ENCODE assay signal across 1 cellular context in the genomic region with DNA sequence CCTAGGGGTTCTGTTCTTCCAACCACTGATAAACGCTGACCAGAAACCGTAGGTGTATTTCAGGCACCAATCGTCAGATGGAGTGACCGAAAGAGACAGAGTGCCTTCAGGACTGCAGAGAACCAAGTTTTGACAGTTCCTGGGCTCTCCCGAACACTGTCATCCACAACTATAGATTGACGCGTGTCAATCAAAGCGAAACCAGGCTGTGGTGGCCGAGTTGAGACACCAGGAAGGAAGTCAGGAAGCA.
TF ChIP-seq lines count a peak whose summit lies in the region.

No MANE protein-coding gene starts in this region.

TF ChIP-seq in HepG2, 621 proteins besides CTCF, POLR2A, EP300 and RAD21 (continued from another document and continues in another):
- no peak for TF ChIP-seq AHDC1 (CRISPR knock-in tag; IDR thresholded peaks at IDR 0.05; ENCODE audit: borderline replicate concordance)
- no peak for TF ChIP-seq FOXK1 (CRISPR knock-in tag; IDR thresholded peaks at IDR 0.05; ENCODE audit: borderline replicate concordance, low read depth)
- TF ChIP-seq PAX8 (CRISPR knock-in tag; IDR thresholded peaks at IDR 0.05; ENCODE audit: borderline replicate concordance), result 0 out of 2 replicates have a peak, but pooled peaks have one; percentile 3
- TF ChIP-seq, protein P1, sequence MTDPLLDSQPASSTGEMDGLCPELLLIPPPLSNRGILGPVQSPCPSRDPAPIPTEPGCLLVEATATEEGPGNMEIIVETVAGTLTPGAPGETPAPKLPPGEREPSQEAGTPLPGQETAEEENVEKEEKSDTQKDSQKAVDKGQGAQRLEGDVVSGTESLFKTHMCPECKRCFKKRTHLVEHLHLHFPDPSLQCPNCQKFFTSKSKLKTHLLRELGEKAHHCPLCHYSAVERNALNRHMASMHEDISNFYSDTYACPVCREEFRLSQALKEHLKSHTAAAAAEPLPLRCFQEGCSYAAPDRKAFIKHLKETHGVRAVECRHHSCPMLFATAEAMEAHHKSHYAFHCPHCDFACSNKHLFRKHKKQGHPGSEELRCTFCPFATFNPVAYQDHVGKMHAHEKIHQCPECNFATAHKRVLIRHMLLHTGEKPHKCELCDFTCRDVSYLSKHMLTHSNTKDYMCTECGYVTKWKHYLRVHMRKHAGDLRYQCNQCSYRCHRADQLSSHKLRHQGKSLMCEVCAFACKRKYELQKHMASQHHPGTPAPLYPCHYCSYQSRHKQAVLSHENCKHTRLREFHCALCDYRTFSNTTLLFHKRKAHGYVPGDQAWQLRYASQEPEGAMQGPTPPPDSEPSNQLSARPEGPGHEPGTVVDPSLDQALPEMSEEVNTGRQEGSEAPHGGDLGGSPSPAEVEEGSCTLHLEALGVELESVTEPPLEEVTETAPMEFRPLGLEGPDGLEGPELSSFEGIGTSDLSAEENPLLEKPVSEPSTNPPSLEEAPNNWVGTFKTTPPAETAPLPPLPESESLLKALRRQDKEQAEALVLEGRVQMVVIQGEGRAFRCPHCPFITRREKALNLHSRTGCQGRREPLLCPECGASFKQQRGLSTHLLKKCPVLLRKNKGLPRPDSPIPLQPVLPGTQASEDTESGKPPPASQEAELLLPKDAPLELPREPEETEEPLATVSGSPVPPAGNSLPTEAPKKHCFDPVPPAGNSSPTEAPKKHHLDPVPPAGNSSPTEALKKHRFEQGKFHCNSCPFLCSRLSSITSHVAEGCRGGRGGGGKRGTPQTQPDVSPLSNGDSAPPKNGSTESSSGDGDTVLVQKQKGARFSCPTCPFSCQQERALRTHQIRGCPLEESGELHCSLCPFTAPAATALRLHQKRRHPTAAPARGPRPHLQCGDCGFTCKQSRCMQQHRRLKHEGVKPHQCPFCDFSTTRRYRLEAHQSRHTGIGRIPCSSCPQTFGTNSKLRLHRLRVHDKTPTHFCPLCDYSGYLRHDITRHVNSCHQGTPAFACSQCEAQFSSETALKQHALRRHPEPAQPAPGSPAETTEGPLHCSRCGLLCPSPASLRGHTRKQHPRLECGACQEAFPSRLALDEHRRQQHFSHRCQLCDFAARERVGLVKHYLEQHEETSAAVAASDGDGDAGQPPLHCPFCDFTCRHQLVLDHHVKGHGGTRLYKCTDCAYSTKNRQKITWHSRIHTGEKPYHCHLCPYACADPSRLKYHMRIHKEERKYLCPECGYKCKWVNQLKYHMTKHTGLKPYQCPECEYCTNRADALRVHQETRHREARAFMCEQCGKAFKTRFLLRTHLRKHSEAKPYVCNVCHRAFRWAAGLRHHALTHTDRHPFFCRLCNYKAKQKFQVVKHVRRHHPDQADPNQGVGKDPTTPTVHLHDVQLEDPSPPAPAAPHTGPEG (CRISPR knock-in tag; IDR thresholded peaks at IDR 0.05), result no peak
- no peak for TF ChIP-seq ATF5 (CRISPR knock-in tag; IDR thresholded peaks at IDR 0.05; ENCODE audit: low read depth)
- TF ChIP-seq, protein P2, sequence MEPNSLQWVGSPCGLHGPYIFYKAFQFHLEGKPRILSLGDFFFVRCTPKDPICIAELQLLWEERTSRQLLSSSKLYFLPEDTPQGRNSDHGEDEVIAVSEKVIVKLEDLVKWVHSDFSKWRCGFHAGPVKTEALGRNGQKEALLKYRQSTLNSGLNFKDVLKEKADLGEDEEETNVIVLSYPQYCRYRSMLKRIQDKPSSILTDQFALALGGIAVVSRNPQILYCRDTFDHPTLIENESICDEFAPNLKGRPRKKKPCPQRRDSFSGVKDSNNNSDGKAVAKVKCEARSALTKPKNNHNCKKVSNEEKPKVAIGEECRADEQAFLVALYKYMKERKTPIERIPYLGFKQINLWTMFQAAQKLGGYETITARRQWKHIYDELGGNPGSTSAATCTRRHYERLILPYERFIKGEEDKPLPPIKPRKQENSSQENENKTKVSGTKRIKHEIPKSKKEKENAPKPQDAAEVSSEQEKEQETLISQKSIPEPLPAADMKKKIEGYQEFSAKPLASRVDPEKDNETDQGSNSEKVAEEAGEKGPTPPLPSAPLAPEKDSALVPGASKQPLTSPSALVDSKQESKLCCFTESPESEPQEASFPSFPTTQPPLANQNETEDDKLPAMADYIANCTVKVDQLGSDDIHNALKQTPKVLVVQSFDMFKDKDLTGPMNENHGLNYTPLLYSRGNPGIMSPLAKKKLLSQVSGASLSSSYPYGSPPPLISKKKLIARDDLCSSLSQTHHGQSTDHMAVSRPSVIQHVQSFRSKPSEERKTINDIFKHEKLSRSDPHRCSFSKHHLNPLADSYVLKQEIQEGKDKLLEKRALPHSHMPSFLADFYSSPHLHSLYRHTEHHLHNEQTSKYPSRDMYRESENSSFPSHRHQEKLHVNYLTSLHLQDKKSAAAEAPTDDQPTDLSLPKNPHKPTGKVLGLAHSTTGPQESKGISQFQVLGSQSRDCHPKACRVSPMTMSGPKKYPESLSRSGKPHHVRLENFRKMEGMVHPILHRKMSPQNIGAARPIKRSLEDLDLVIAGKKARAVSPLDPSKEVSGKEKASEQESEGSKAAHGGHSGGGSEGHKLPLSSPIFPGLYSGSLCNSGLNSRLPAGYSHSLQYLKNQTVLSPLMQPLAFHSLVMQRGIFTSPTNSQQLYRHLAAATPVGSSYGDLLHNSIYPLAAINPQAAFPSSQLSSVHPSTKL (CRISPR knock-in tag; IDR thresholded peaks at IDR 0.05), result no peak
- TF ChIP-seq, protein P3, sequence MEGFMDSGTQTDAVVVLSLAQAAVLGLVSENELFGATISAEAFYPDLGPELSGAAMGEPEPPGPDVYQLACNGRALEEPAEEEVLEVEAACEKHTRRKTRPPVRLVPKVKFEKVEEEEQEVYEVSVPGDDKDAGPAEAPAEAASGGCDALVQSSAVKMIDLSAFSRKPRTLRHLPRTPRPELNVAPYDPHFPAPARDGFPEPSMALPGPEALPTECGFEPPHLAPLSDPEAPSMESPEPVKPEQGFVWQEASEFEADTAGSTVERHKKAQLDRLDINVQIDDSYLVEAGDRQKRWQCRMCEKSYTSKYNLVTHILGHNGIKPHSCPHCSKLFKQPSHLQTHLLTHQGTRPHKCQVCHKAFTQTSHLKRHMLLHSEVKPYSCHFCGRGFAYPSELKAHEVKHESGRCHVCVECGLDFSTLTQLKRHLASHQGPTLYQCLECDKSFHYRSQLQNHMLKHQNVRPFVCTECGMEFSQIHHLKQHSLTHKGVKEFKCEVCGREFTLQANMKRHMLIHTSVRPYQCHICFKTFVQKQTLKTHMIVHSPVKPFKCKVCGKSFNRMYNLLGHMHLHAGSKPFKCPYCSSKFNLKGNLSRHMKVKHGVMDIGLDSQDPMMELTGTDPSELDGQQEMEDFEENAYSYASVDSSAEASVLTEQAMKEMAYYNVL (CRISPR knock-in tag; IDR thresholded peaks at IDR 0.05; ENCODE audit: borderline replicate concordance), result 0 out of 2 replicates have a peak, but pooled peaks have one; percentile 43
- no peak for TF ChIP-seq RFX3 (CRISPR knock-in tag; IDR thresholded peaks at IDR 0.05)
- 0 out of 4 replicates have a peak, but pooled peaks of 1 of the 2 experiments have one; percentile 36 for TF ChIP-seq HMGXB4 (CRISPR knock-in tag; IDR thresholded peaks at IDR 0.05; ENCODE audit: borderline replicate concordance in 1 of 2, low read depth in 1 of 2)
- TF ChIP-seq BCLAF1 (IDR thresholded peaks at IDR 0.05), result no peak
- no peak for TF ChIP-seq NFYB (CRISPR knock-in tag; IDR thresholded peaks at IDR 0.05)
- TF ChIP-seq ZNF570 (CRISPR knock-in tag; IDR thresholded peaks at IDR 0.05; ENCODE audit: borderline replicate concordance), result no peak
- TF ChIP-seq ZNF414 (CRISPR knock-in tag; IDR thresholded peaks at IDR 0.05), result no peak
- 0 out of 2 replicates have a peak, but pooled peaks have one; percentile 6 for TF ChIP-seq GLI4 (CRISPR knock-in tag; IDR thresholded peaks at IDR 0.05; ENCODE audit: borderline replicate concordance)
- no peak for TF ChIP-seq GTF2F1 (IDR thresholded peaks at IDR 0.05; ENCODE audit: low read length)
- TF ChIP-seq GATA4 (IDR thresholded peaks at IDR 0.05; ENCODE audit: borderline replicate concordance, low read depth), result no peak
- no peak for TF ChIP-seq ZNF597 (CRISPR knock-in tag; IDR thresholded peaks at IDR 0.05)
- no peak for TF ChIP-seq ZNF572 (CRISPR knock-in tag; IDR thresholded peaks at IDR 0.05)
- no peak for TF ChIP-seq ATM (IDR thresholded peaks at IDR 0.05; ENCODE audit: borderline replicate concordance)
- TF ChIP-seq KDM5A (IDR thresholded peaks at IDR 0.05; ENCODE audit: borderline replicate concordance, low read length), result no peak
- TF ChIP-seq MED8 (CRISPR knock-in tag; IDR thresholded peaks at IDR 0.05; ENCODE audit: insufficient replicate concordance), result peak; percentile 14
